Comparison of ENCODE assay signal across 24 cellular contexts in the genomic region with DNA sequence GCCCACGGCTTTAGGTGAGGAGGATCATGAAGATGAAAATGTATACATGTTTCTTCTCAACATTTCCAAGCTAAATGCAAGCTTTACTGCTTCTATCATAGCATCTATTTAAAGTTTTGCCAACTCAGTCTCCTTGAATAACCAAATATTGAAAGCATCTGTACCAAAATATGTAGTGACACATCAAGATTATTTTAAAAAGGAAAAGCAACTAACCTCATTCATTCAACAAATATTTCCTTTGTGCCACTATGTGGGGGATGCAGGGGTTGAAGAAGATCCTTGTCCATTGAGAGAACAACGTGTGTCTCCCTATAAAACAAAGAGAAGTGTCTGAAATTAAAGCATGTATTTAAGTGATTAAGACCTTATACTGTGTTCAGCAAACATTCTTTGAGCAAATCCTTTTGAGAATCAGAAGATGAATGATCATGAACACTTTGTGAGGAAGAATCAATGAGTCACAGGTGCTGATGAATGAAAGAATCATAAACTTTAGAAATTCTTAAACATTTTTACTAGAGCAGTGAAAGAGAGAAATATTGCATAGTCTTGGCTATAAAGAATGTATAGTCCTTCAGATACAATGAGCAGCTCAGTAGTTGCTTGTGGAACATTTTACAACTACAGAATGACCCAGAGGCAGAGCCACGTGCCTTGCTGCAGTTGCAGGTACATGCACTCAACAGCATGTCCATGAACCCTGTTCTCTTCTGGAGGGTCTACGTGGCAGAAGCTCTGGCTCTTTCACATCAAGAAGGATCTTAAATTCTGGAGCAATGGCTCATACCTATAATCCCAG. TPM values are rescaled to one million over a fixed set of nuclear protein-coding genes. Genes with fewer than 3 reads are reported as not detected.
DNase-seq lines count a peak whose midpoint lies in the region; ATAC-seq, FAIRE-seq and TF ChIP-seq lines count a peak whose summit lies in the region.
"Had no signal": no experiment of that assay in that cellular context is flagged by ENCODE, and none has a peak within 500 bp of the region (broad histone marks: within the 10 kb centered on the region; RNA-seq: fewer than 3 reads in every experiment).

No MANE protein-coding gene starts in this region.

- H4K20me1 ChIP-seq in astrocyte (ENCODE audit: insufficient read depth, low read length) (no peaks in the 10 kb centered on the region), smooth muscle cell (ENCODE audit: low read depth) (no peaks in the 10 kb centered on the region)

- peak; percentile 53 for DNase-seq in ELR (ENCODE audit: low read depth)
- peak; percentile 14 for DNase-seq in astrocyte (ENCODE audit: low read depth)
- peak; percentile 45 for DNase-seq in fibroblast of mammary gland (ENCODE audit: low read depth)
- DNase-seq in smooth muscle cell (lab: John Stamatoyannopoulos, UW; ENCODE audit: unreplicated experiment) = no peak
- no peak for DNase-seq in activated CD8-positive, alpha-beta T cell treated with anti-CD3 and anti-CD28 coated beads, Interleukin-2, amount 10 ng/mL, durations not matched to agents 7 days and 5 days
- no peak for DNase-seq in activated CD8-positive, alpha-beta memory T cell treated with anti-CD3 and anti-CD28 coated beads for 24 hours
- DNase-seq in COLO668 (lab: John Stamatoyannopoulos, UW; ENCODE audit: unreplicated experiment) = no peak
- DNase-seq: activated CD4-positive, alpha-beta T cell treated with anti-CD3 and anti-CD28 coated beads for 36 hours; activated effector memory CD4-positive, alpha-beta T cell treated with Interleukin-2 at 50 U/mL for 16 hours; Caco-2; cortex of kidney; KG1; NCI-H187; NCI-H2227 treated with DMSO at 0.1 percent for 48 hours; NCI-H82; SHP77; stimulated activated CD4-positive, alpha-beta T cell treated with anti-CD3 and anti-CD28 coated beads, Interleukin-2, amount 100 ng/mL, for 24 hours; stimulated activated naive CD4-positive, alpha-beta T cell had no signal

- H3K4me3 ChIP-seq in astrocyte (ENCODE audit: insufficient read depth, low read depth, low read length) (no peak overlapping the region), fibroblast of mammary gland (ENCODE audit: control insufficient read depth, low read depth, low read length) (no peak overlapping the region), smooth muscle cell (no peak overlapping the region)
- H3K4me3 ChIP-seq: breast epithelium had no signal

- peaks cover 2% of the 10 kb centered on the region for H3K27me3 Mint-ChIP-seq in astrocyte (ENCODE audit: low read depth, unreplicated experiment)
- no peaks in the 10 kb centered on the region for H3K27me3 Mint-ChIP-seq in activated CD8-positive, alpha-beta T cell treated with anti-CD3 and anti-CD28 coated beads, Interleukin-2, amount 10 ng/mL, durations not matched to agents 7 days and 5 days (ENCODE audit: low read depth)
- H3K27me3 Mint-ChIP-seq: activated CD4-positive, alpha-beta T cell treated with anti-CD3 and anti-CD28 coated beads for 36 hours had no signal

- TF ChIP-seq CTCF in astrocyte (IDR thresholded peaks at IDR 0.05; ENCODE audit: insufficient read depth, low read depth, low read length) (no peak), fibroblast of mammary gland (conservative IDR thresholded peaks at IDR 0.05; ENCODE audit: control insufficient read depth, insufficient read depth, low read depth, low read length) (no peak), smooth muscle cell (IDR thresholded peaks at IDR 0.05; ENCODE audit: borderline replicate concordance, insufficient read depth, poor library complexity, severe bottlenecking) (no peak)

- 80% methylated on average over 4 of the region's 4 CpGs for WGBS in smooth muscle cell (ENCODE audit: low lambda C conversion rate)

- CTCF ChIA-PET in activated CD8-positive, alpha-beta T cell treated with anti-CD3 and anti-CD28 coated beads, Interleukin-2, amount 10 ng/mL, durations not matched to agents 7 days and 5 days (lab: Charles Lee) = no interaction called here

- H3K79me2 ChIP-seq in astrocyte (ENCODE audit: insufficient read depth, low read length) (no peaks in the 10 kb centered on the region), smooth muscle cell (ENCODE audit: low read depth) (no peaks in the 10 kb centered on the region)

- POLR2A ChIA-PET in activated CD8-positive, alpha-beta T cell treated with anti-CD3 and anti-CD28 coated beads, Interleukin-2, amount 10 ng/mL, durations not matched to agents 7 days and 5 days (lab: Charles Lee) = no interaction called here

- no peak overlapping the region for H2AFZ ChIP-seq in astrocyte (ENCODE audit: low read depth, low read length)
- H2AFZ ChIP-seq in smooth muscle cell (ENCODE audit: low read depth) = no peak overlapping the region

- no peaks in the 10 kb centered on the region for H3K36me3 Mint-ChIP-seq in astrocyte (ENCODE audit: low read depth, unreplicated experiment)
- no peaks in the 10 kb centered on the region for H3K36me3 Mint-ChIP-seq in activated CD8-positive, alpha-beta T cell treated with anti-CD3 and anti-CD28 coated beads, Interleukin-2, amount 10 ng/mL, durations not matched to agents 7 days and 5 days (ENCODE audit: low read depth)

- H3K27me3 ChIP-seq in astrocyte (ENCODE audit: insufficient read depth, low read length) (no peaks in the 10 kb centered on the region), smooth muscle cell (ENCODE audit: low read depth) (no peaks in the 10 kb centered on the region)
- H3K27me3 ChIP-seq: breast epithelium had no signal

- H3K27ac ChIP-seq in astrocyte (ENCODE audit: low read depth, low read length) (peak overlapping the region; percentile 45), smooth muscle cell (ENCODE audit: low read depth) (peak overlapping the region; percentile 39)

- H3K4me2 ChIP-seq in astrocyte (ENCODE audit: low read length) (peak overlapping the region; percentile 49), smooth muscle cell (no peak overlapping the region)

- no peaks in the 10 kb centered on the region for H3F3A ChIP-seq in smooth muscle cell (ENCODE audit: low read depth)

- H3K4me1 Mint-ChIP-seq in astrocyte (ENCODE audit: low read depth, unreplicated experiment) = peaks cover 6% of the 10 kb centered on the region
- no peaks in the 10 kb centered on the region for H3K4me1 Mint-ChIP-seq in activated CD8-positive, alpha-beta T cell treated with anti-CD3 and anti-CD28 coated beads, Interleukin-2, amount 10 ng/mL, durations not matched to agents 7 days and 5 days (ENCODE audit: low read depth)
- H3K4me1 Mint-ChIP-seq: nephron had no signal

- ATAC-seq in activated CD8-positive, alpha-beta T cell treated with anti-CD3 and anti-CD28 coated beads, Interleukin-2, amount 10 ng/mL, durations not matched to agents 7 days and 5 days = no peak
- ATAC-seq: activated CD4-positive, alpha-beta T cell treated with anti-CD3 and anti-CD28 coated beads for 36 hours; left lobe of liver had no signal

- H3K27ac Mint-ChIP-seq in astrocyte (ENCODE audit: unreplicated experiment) = no peak overlapping the region
- H3K27ac Mint-ChIP-seq in activated CD8-positive, alpha-beta T cell treated with anti-CD3 and anti-CD28 coated beads, Interleukin-2, amount 10 ng/mL, durations not matched to agents 7 days and 5 days = no peak overlapping the region
- H3K27ac Mint-ChIP-seq: activated CD4-positive, alpha-beta T cell treated with anti-CD3 and anti-CD28 coated beads for 36 hours; nephron had no signal

- H3K4me3 Mint-ChIP-seq in astrocyte (ENCODE audit: unreplicated experiment) = no peak overlapping the region
- H3K4me3 Mint-ChIP-seq in activated CD8-positive, alpha-beta T cell treated with anti-CD3 and anti-CD28 coated beads, Interleukin-2, amount 10 ng/mL, durations not matched to agents 7 days and 5 days = no peak overlapping the region
- H3K4me3 Mint-ChIP-seq: activated CD4-positive, alpha-beta T cell treated with anti-CD3 and anti-CD28 coated beads for 36 hours; nephron had no signal

- H3K9me3 Mint-ChIP-seq in astrocyte (ENCODE audit: unreplicated experiment) = no peaks in the 10 kb centered on the region
- H3K9me3 Mint-ChIP-seq in activated CD8-positive, alpha-beta T cell treated with anti-CD3 and anti-CD28 coated beads, Interleukin-2, amount 10 ng/mL, durations not matched to agents 7 days and 5 days (ENCODE audit: insufficient read depth) = no peaks in the 10 kb centered on the region
- H3K9me3 Mint-ChIP-seq: nephron had no signal

- H3K9ac ChIP-seq in astrocyte (ENCODE audit: low read length) (no peak overlapping the region), smooth muscle cell (ENCODE audit: low read depth) (no peak overlapping the region)

- peaks cover 18% of the 10 kb centered on the region for H3K4me1 ChIP-seq in astrocyte (ENCODE audit: insufficient read depth, low read length)
- H3K4me1 ChIP-seq in smooth muscle cell (ENCODE audit: low read depth) = no peaks in the 10 kb centered on the region
- H3K4me1 ChIP-seq: breast epithelium had no signal

- peak; percentile 62 for FAIRE-seq in astrocyte (lab: Jason Lieb, UNC)
- FAIRE-seq: GM18507 had no signal

- H3K36me3 ChIP-seq in astrocyte (ENCODE audit: insufficient read depth, low read length) (no peaks in the 10 kb centered on the region), smooth muscle cell (ENCODE audit: low read depth) (no peaks in the 10 kb centered on the region)
- H3K36me3 ChIP-seq: breast epithelium had no signal

- no peaks in the 10 kb centered on the region for H3K9me3 ChIP-seq in astrocyte (ENCODE audit: insufficient read depth, low read depth, low read length)
- no peaks in the 10 kb centered on the region for H3K9me3 ChIP-seq in smooth muscle cell (replicated peaks; ENCODE audit: low read depth)
- H3K9me3 ChIP-seq: breast epithelium had no signal

RNA-seq across cellular contexts. Expression of a gene that starts 13.9 kb away (rescaled TPM):
- not detected in 2 replicates for total RNA-seq in astrocyte
- not detected in 2 replicates for total RNA-seq in smooth muscle cell
- polyA plus RNA-seq in smooth muscle cell = not detected in 2 replicates
- total RNA-seq in activated CD8-positive, alpha-beta T cell treated with anti-CD3 and anti-CD28 coated beads, Interleukin-2, amount 10 ng/mL, durations not matched to agents 7 days and 5 days = under 1 TPM; 0.26 to 0.29 TPM
- total RNA-seq: activated CD4-positive, alpha-beta T cell treated with anti-CD3 and anti-CD28 coated beads for 36 hours; Caco-2; HT-29; OCI-LY7 had no signal

RNA-seq across cellular contexts. Expression of a gene that starts 20.5 kb away (rescaled TPM):
- not detected in 2 replicates for total RNA-seq in astrocyte
- total RNA-seq in smooth muscle cell = not detected in 2 replicates
- polyA plus RNA-seq in smooth muscle cell = not detected in 2 replicates
- not detected for total RNA-seq in activated CD8-positive, alpha-beta T cell treated with anti-CD3 and anti-CD28 coated beads, Interleukin-2, amount 10 ng/mL, durations not matched to agents 7 days and 5 days
- total RNA-seq: activated CD4-positive, alpha-beta T cell treated with anti-CD3 and anti-CD28 coated beads for 36 hours; Caco-2; HT-29; OCI-LY7 had no signal

RNA-seq across cellular contexts. Expression of a gene that starts 48.5 kb away (rescaled TPM):
- total RNA-seq in astrocyte = 0.96 and 2.6 TPM in 2 replicates
- total RNA-seq in smooth muscle cell = 4.3 and 19.1 TPM in 2 replicates
- 8.7 and 23.6 TPM in 2 replicates for polyA plus RNA-seq in smooth muscle cell
- 10 to 100 TPM; 12.4 to 15.7 TPM for total RNA-seq in activated CD8-positive, alpha-beta T cell treated with anti-CD3 and anti-CD28 coated beads, Interleukin-2, amount 10 ng/mL, durations not matched to agents 7 days and 5 days
- total RNA-seq: OCI-LY7 had no signal

Comparison
In these comparisons a context has a peak if more than half of its experiments do, and no peak if none do; other contexts are left out.
1. DNase-seq: peak in ELR (single experiment), astrocyte (single experiment) and fibroblast of mammary gland (single experiment); none in smooth muscle cell (single experiment), activated CD8-positive, alpha-beta T cell treated with anti-CD3 and anti-CD28 coated beads, Interleukin-2, amount 10 ng/mL, durations not matched to agents 7 days and 5 days (single experiment), activated CD8-positive, alpha-beta memory T cell treated with anti-CD3 and anti-CD28 coated beads for 24 hours (single experiment) and COLO668 (single experiment).